In genomic region chr10:128069351-128070051, GRCh38 we compare ENCODE assay signal across 8 cellular contexts. TPM values are rescaled to one million over a fixed set of nuclear protein-coding genes. Genes with fewer than 3 reads are reported as not detected.
DNase-seq lines count a peak whose midpoint lies in the region; ATAC-seq and TF ChIP-seq lines count a peak whose summit lies in the region.

No MANE protein-coding gene starts in this region.

- no peak overlapping the region for H3K27ac ChIP-seq in right atrium auricular region

- no peaks in the 10 kb centered on the region for H3K9me3 ChIP-seq in HAP-1
- H3K9me3 ChIP-seq in right atrium auricular region = no peaks in the 10 kb centered on the region

- no peak for TF ChIP-seq POLR2A in NB4 (IDR thresholded peaks at IDR 0.05; ENCODE audit: extremely low read depth, insufficient read length)

- H3K4me3 ChIP-seq in HAP-1 = no peak overlapping the region
- H3K4me3 ChIP-seq in NB4 (ENCODE audit: low read depth, low read length) = no peak overlapping the region
- no peak overlapping the region for H3K4me3 ChIP-seq in right atrium auricular region

- in situ Hi-C loops in HAP-1 (cut with MboI; ENCODE audit: low sequenced_read_pairs) = loop anchor here (5.0 to 10.0 kb wide), 2 partner anchors 157 to 355 kb away; no protein-coding TSS in a partner anchor

- TF ChIP-seq CTCF in NB4 (IDR thresholded peaks at IDR 0.05; ENCODE audit: low read depth, low read length) = peak; percentile 72
- TF ChIP-seq CTCF in right atrium auricular region (IDR thresholded peaks at IDR 0.05) = peak; percentile 59 to 86

- H3K4me1 ChIP-seq in HAP-1 = no peaks in the 10 kb centered on the region
- H3K4me1 ChIP-seq in right atrium auricular region = peaks cover 0 to 6% of the 10 kb centered on the region in 2 donors

- ATAC-seq in sciatic nerve = peak; percentile 63

- DNase-seq in ELF-1 (ENCODE audit: low read depth, low spot score) (peak; percentile 80), HAP-1 (ENCODE audit: low spot score in 2 of 2) (peak; percentile 78 to 84), NB4 (ENCODE audit: low read depth) (peak; percentile 87), T follicular helper cell (ENCODE audit: low read depth) (peak; percentile 69), amniotic epithelial cell (ENCODE audit: low read depth) (peak; percentile 64), right atrium auricular region (ENCODE audit: low spot score) (no peak), sciatic nerve (ENCODE audit: low spot score) (peak; percentile 88), OCI-M2 (lab: John Stamatoyannopoulos, UW; ENCODE audit: unreplicated experiment) (no peak)

- no peaks in the 10 kb centered on the region for H3K27me3 ChIP-seq in HAP-1 (ENCODE audit: low read depth)
- no peaks in the 10 kb centered on the region for H3K27me3 ChIP-seq in right atrium auricular region

- H3K36me3 ChIP-seq in HAP-1 (replicated peaks) = no peaks in the 10 kb centered on the region
- H3K36me3 ChIP-seq in right atrium auricular region = peaks cover 81% of the 10 kb centered on the region

- intact Hi-C loops in sciatic nerve (cut with DNase I) = no loop called here

RNA-seq across cellular contexts. Expression of gene MKI67, which starts 56.7 kb away (rescaled TPM):
- 1 to 10 TPM in 1 of 2 donors, under 1 TPM in 1; 0.35 to 4.0 TPM for total RNA-seq in right atrium auricular region
- 1.3 TPM for total RNA-seq in sciatic nerve

Comparison
In these comparisons a context has a peak if more than half of its experiments do, and no peak if none do; other contexts are left out.
1. DNase-seq: peak in ELF-1 (single experiment), HAP-1 (2 of 2), NB4 (single experiment), T follicular helper cell (single experiment), amniotic epithelial cell (single experiment) and sciatic nerve (single experiment); none in right atrium auricular region (single experiment) and OCI-M2 (single experiment).